ENCODE assay signal across 21 cellular contexts in genomic region chr7:39845011-39845410, GRCh38.
"Had no signal": no experiment of that assay in that cellular context is flagged by ENCODE, and none has a peak within 500 bp of the region (broad histone marks: within the 10 kb centered on the region; RNA-seq: fewer than 3 reads in every experiment).

No MANE protein-coding gene starts in this region.

- H3K9me3 Mint-ChIP-seq: activated CD4-positive, alpha-beta T cell treated with anti-CD3 and anti-CD28 coated beads, Interleukin-2, amount 10 ng/mL, durations not matched to agents 24 days and 14 days; activated naive CD4-positive, alpha-beta T cell treated with anti-CD3 and anti-CD28 coated beads, Interleukin-2, amount 50 U/mL, for 24 hours; activated T-cell treated with anti-CD3 and anti-CD28 coated beads, Interleukin-2, amount 50 U/mL, for 24 hours; activated T-helper 1 cell treated with anti-CD3 and anti-CD28 coated beads, Interleukin-12 subunit alpha, Interleukin-12 subunit beta, Interleukin-2, Interleukin-4 antibody, amounts not matched to agents 30 ng/mL and 10 ng/mL and 1 ng/mL, durations not matched to agents 14 hours and 24 hours and 36 hours; T-helper 1 cell treated with Interleukin-12 subunit alpha and Interleukin-12 subunit beta and Interleukin-4 antibody, amounts not matched to agents 30 μg/mL and 1 μg/mL, for 36 hours had no signal

- ATAC-seq: activated CD8-positive, alpha-beta memory T cell treated with anti-CD3 and anti-CD28 coated beads, Interleukin-2, amount 10 ng/mL, durations not matched to agents 7 days and 5 days; WTC11 had no signal

- H3K27ac Mint-ChIP-seq: activated CD4-positive, alpha-beta T cell treated with anti-CD3 and anti-CD28 coated beads, Interleukin-2, amount 10 ng/mL, durations not matched to agents 24 days and 14 days; activated CD8-positive, alpha-beta memory T cell treated with anti-CD3 and anti-CD28 coated beads, Interleukin-2, amount 10 ng/mL, durations not matched to agents 7 days and 5 days; activated naive CD4-positive, alpha-beta T cell treated with anti-CD3 and anti-CD28 coated beads, Interleukin-2, amount 50 U/mL, for 24 hours; activated T-cell treated with anti-CD3 and anti-CD28 coated beads, Interleukin-2, amount 50 U/mL, for 24 hours; activated T-helper 1 cell treated with anti-CD3 and anti-CD28 coated beads, Interleukin-12 subunit alpha, Interleukin-12 subunit beta, Interleukin-2, Interleukin-4 antibody, amounts not matched to agents 30 ng/mL and 10 ng/mL and 1 ng/mL, durations not matched to agents 14 hours and 24 hours and 36 hours; T-helper 1 cell treated with Interleukin-12 subunit alpha and Interleukin-12 subunit beta and Interleukin-4 antibody, amounts not matched to agents 30 μg/mL and 1 μg/mL, for 36 hours; WTC11 had no signal

- H3K36me3 Mint-ChIP-seq: activated CD8-positive, alpha-beta memory T cell treated with anti-CD3 and anti-CD28 coated beads, Interleukin-2, amount 10 ng/mL, durations not matched to agents 7 days and 5 days; activated naive CD4-positive, alpha-beta T cell treated with anti-CD3 and anti-CD28 coated beads, Interleukin-2, amount 50 U/mL, for 24 hours; WTC11 had no signal

- H3K4me3 Mint-ChIP-seq: activated CD4-positive, alpha-beta T cell treated with anti-CD3 and anti-CD28 coated beads, Interleukin-2, amount 10 ng/mL, durations not matched to agents 24 days and 14 days; activated CD8-positive, alpha-beta memory T cell treated with anti-CD3 and anti-CD28 coated beads, Interleukin-2, amount 10 ng/mL, durations not matched to agents 7 days and 5 days; activated naive CD4-positive, alpha-beta T cell treated with anti-CD3 and anti-CD28 coated beads, Interleukin-2, amount 50 U/mL, for 24 hours; activated T-cell treated with anti-CD3 and anti-CD28 coated beads, Interleukin-2, amount 50 U/mL, for 24 hours; activated T-helper 1 cell treated with anti-CD3 and anti-CD28 coated beads, Interleukin-12 subunit alpha, Interleukin-12 subunit beta, Interleukin-2, Interleukin-4 antibody, amounts not matched to agents 30 ng/mL and 10 ng/mL and 1 ng/mL, durations not matched to agents 14 hours and 24 hours and 36 hours; T-helper 1 cell treated with Interleukin-12 subunit alpha and Interleukin-12 subunit beta and Interleukin-4 antibody, amounts not matched to agents 30 μg/mL and 1 μg/mL, for 36 hours; WTC11 had no signal

- DNase-seq: activated CD4-positive, alpha-beta T cell treated with anti-CD3 and anti-CD28 coated beads for 1 hour; activated CD4-positive, alpha-beta T cell treated with anti-CD3 and anti-CD28 coated beads, Interleukin-2, amount 10 ng/mL, durations not matched to agents 24 days and 14 days; activated CD4-positive, alpha-beta T cell treated with anti-CD3 and anti-CD28 coated beads, Interleukin-2, amount 50 U/mL, for 48 hours; activated CD8-positive, alpha-beta memory T cell treated with anti-CD3 and anti-CD28 coated beads, Interleukin-2, amount 10 ng/mL, durations not matched to agents 7 days and 5 days; activated effector memory CD4-positive, alpha-beta T cell treated with Interleukin-2 at 50 U/mL for 16 hours; activated naive CD4-positive, alpha-beta T cell; activated T-cell treated with anti-CD3 and anti-CD28 coated beads, Interleukin-2, amount 50 U/mL, for 24 hours; aorta; central memory CD4-positive, alpha-beta T cell; Kasumi-1; NCI-H1092; NCI-H1417; NCI-H1694; NCI-H2029 treated with DMSO at 0.1 percent for 48 hours; NCI-H345; NCI-H510A treated with DMSO at 0.1 percent for 48 hours; SHP77 treated with DMSO at 0.1 percent for 48 hours had no signal

- H3K4me1 Mint-ChIP-seq: activated CD4-positive, alpha-beta T cell treated with anti-CD3 and anti-CD28 coated beads, Interleukin-2, amount 10 ng/mL, durations not matched to agents 24 days and 14 days; activated CD8-positive, alpha-beta memory T cell treated with anti-CD3 and anti-CD28 coated beads, Interleukin-2, amount 10 ng/mL, durations not matched to agents 7 days and 5 days; activated naive CD4-positive, alpha-beta T cell treated with anti-CD3 and anti-CD28 coated beads, Interleukin-2, amount 50 U/mL, for 24 hours; WTC11 had no signal
